In the genomic region with DNA sequence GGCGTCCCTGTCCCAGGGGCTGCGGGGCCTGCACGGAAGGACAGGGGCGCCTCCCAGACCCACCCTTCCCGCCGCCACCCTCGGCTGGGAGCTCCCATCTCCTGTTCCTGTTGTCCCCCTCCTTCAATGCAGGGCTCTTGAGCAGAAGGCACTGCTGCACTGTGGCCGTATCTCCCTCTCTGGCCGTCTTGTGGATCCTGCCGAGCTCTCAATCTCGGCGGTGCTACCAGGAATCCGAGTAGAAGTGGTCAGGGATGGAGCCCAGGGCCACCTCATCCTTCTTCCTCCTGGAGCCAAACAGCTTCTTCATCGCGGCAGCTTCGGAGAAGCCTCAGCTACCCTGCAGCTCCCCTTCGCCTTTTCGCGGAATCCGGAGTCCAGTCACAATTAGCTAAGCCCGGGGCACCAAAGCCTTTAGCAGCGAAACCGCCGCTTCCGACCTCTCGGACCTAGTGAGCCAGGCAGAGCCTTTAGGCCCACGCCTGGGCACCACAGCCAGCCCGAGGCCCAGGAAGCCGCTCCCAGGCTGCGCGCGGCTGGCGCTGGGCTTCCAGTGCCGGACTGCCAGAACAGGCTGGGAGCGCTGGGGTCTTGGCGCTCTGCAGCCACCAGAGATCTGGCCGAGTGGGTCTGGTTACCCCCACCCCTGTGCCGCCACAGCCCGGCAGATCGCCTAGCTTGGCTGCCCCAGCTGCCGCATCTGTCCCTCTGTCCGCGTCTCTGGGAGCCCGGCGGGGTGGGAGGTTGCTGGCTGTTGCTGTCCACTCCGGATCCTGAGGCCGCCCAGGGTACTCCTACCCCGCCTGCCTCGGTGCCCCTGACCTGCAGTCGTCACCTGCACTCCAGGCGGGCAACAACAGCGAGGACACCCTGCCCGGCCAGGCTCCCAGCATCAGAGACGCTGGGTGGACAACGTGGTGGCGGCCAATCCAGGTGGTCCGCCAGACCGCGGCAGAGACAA, we compare ENCODE assay signal across 9 cellular contexts.
A peak's percentile ranks its signal among the peaks of the same experiment; 100 is the strongest.
DNase-seq lines count a peak whose midpoint lies in the region; ATAC-seq and TF ChIP-seq lines count a peak whose summit lies in the region.
"Had no signal": no experiment of that assay in that cellular context is flagged by ENCODE, and none has a peak within 500 bp of the region (broad histone marks: within the 10 kb centered on the region; RNA-seq: fewer than 3 reads in every experiment).

No MANE protein-coding gene starts in this region.

- no peak overlapping the region for H3K27ac ChIP-seq in iPS-20b (ENCODE audit: low read length)
- H3K27ac ChIP-seq in skeletal muscle tissue (ENCODE audit: low read depth, low read length) = no peak overlapping the region

- TF ChIP-seq CTCF in astrocyte of the spinal cord (IDR thresholded peaks at IDR 0.05; ENCODE audit: low read depth, low read length) = no peak

- DNase-seq in H7 (peak; percentile 67), astrocyte of the spinal cord (ENCODE audit: low read depth, low spot score) (peak; percentile 2), SW480 (ENCODE audit: low spot score) (no peak)
- DNase-seq in NK-92 treated with Interleukin-12 subunit alpha and Interleukin-12 subunit beta, amount 100 ng/mL, for 24 hours (lab: John Stamatoyannopoulos, UW) = no peak
- DNase-seq: activated naive CD4-positive, alpha-beta T cell treated with anti-CD3 and anti-CD28 coated beads, Interleukin-2, amount 50 U/mL, for 16 hours had no signal

- H3K36me3 ChIP-seq in H7 (replicated peaks; ENCODE audit: control insufficient read depth, insufficient read depth, low read length) = no peaks in the 10 kb centered on the region
- H3K36me3 ChIP-seq in iPS-20b (ENCODE audit: insufficient read depth, low read depth, low read length) = no peaks in the 10 kb centered on the region
- no peaks in the 10 kb centered on the region for H3K36me3 ChIP-seq in skeletal muscle tissue (ENCODE audit: control insufficient read depth in 3 of 3, insufficient read depth in 3 of 3, low read length in 3 of 3)

- peaks cover 53% of the 10 kb centered on the region for H3K27me3 ChIP-seq in H7 (ENCODE audit: control insufficient read depth, insufficient read depth, low read length)
- peaks cover 100% of the 10 kb centered on the region for H3K27me3 ChIP-seq in iPS-20b (ENCODE audit: insufficient read depth, low read length)
- peaks cover 40 to 57% (median 45%) of the 10 kb centered on the region in 3 donors for H3K27me3 ChIP-seq in skeletal muscle tissue (ENCODE audit: control insufficient read depth in 3 of 3, insufficient read depth in 3 of 3, low read length in 3 of 3)

- in situ Hi-C loops in astrocyte of the spinal cord (cut with HindIII; ENCODE audit: low sequenced_read_pairs) = no loop called here

- H3K4me1 ChIP-seq in iPS-20b (ENCODE audit: insufficient read depth, low read length) = no peaks in the 10 kb centered on the region
- peaks cover 9 to 11% (median 10%) of the 10 kb centered on the region in 3 donors for H3K4me1 ChIP-seq in skeletal muscle tissue (ENCODE audit: control insufficient read depth in 3 of 3, insufficient read depth in 3 of 3, low read length in 3 of 3)

- ATAC-seq in GM21367 (IDR thresholded peaks at IDR 0.05; ENCODE audit: unreplicated experiment) = no peak
- no peak for ATAC-seq in GM18870 (IDR thresholded peaks at IDR 0.05; ENCODE audit: unreplicated experiment)

- H3K9ac ChIP-seq in iPS-20b (ENCODE audit: low read depth, low read length) (no peak overlapping the region), skeletal muscle tissue (ENCODE audit: low read depth in 1 of 3, low read length in 3 of 3) (no peak overlapping the region)

- H3K4me3 ChIP-seq in H7 (ENCODE audit: insufficient read depth, low read depth, low read length) (peak overlapping the region; percentile 39), astrocyte of the spinal cord (ENCODE audit: low read depth, low read length) (peak overlapping the region; percentile 10), iPS-20b (ENCODE audit: low read length) (peak overlapping the region; percentile 64), skeletal muscle tissue (ENCODE audit: low read length in 3 of 3) (peak overlapping the region; percentile 36 to 54 (median 45))

- H3K9me3 ChIP-seq in iPS-20b (ENCODE audit: insufficient read depth, low read depth, low read length) (no peaks in the 10 kb centered on the region), skeletal muscle tissue (ENCODE audit: control insufficient read depth in 3 of 3, low read length in 3 of 3) (no peaks in the 10 kb centered on the region)

Comparison
In these comparisons a context has a peak if more than half of its experiments do, and no peak if none do; other contexts are left out.
1. DNase-seq: peak in H7 (single experiment) and astrocyte of the spinal cord (single experiment); none in NK-92 treated with Interleukin-12 subunit alpha and Interleukin-12 subunit beta, amount 100 ng/mL, for 24 hours (single experiment) and SW480 (single experiment).
2. H3K4me3 ChIP-seq: peak in every context shown above with its lines; median percentile 64 in iPS-20b; 45 in skeletal muscle tissue; 39 in H7; 10 in astrocyte of the spinal cord.